ENCODE assay signal across 1 cellular context in the genomic region with DNA sequence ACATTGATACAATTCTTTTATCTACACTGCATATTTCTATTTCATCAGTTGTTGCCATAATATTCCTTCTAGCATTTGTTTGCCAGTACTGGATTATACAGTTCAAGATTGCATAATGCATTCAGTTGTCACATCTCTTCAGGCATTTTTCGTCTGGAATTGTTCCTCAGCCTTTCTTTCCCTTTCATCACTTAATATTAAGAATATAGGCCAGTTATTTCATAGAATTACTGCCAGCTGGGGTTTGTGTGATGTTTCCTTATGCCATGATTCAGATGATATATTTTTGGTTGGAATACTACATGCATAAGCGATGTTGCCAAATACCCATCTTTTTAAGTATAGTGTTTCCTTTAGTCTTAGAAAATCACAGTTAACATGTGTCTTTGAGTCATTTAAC.
TF ChIP-seq lines count a peak whose summit lies in the region.

No MANE protein-coding gene starts in this region.

TF ChIP-seq in K562, 482 proteins besides CTCF, POLR2A, EP300 and RAD21 (continued from another document):
- TF ChIP-seq ZNF449 (CRISPR knock-in tag; IDR thresholded peaks at IDR 0.05) (no peak), CEBPB (tag; IDR thresholded peaks at IDR 0.05) (peak; percentile 54), ZNF347 (CRISPR knock-in tag; IDR thresholded peaks at IDR 0.05; ENCODE audit: low read depth) (no peak), MTF1 (CRISPR knock-in tag; IDR thresholded peaks at IDR 0.05; ENCODE audit: borderline replicate concordance) (no peak)
